In the genomic region with DNA sequence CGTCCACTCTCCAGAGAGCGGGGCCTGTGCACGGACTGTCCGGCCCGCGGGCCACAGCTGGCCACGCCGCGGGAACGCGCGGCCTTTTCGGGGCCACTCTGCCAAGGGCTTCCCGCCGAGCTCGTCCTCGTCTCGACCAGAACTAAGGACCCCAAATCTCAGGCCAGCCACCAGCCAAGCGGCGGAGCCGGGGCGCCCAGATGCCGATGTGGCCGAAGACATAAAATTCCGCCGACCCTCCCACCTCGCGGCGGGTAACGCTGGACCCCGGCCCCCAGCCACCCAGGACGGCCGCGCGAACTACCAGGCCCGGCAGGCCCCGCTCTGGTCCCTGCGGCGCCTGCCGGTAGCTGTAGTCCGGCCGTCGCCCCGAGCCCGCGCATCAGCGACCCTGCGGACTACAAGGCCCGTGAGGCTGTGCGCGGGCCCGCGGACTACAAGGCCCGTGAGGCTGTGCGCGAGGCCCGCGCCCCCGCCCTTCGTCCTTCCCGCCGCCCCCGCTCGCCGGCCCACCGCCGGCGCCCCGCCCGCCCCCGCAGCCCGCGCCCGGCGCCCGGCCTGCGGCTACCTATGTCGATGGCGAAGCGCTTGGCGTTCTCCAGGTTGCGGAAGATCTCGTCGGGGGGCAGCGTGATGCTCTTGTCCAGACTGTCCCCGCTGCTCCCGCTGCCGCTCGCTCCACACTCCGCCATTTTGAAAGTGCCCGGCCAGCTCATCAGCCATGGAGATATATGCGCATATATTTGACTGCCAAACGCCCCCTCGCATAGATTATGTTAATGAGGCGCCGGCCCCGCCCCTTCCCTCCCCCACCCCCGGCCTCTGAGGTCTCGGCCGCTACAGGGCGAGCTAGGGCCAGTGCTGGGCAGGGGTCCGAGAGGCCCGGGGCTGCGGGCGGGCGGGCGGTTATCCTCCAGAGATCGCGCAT, we compare ENCODE assay signal across 8 cellular contexts. TPM values are rescaled to one million over a fixed set of nuclear protein-coding genes. Genes with fewer than 3 reads are reported as not detected.
DNase-seq lines count a peak whose midpoint lies in the region; ATAC-seq, FAIRE-seq and TF ChIP-seq lines count a peak whose summit lies in the region.

A gene (minus strand): TSS at position 701 of the 928 bp plus-strand sequence. CDS start 9 bp downstream, at position 692.

- peak within 1 kb of the TSS; percentile 68 for H3K27ac ChIP-seq in keratinocyte (ENCODE audit: control insufficient read depth, insufficient read depth, low read length)

- no peaks in the 10 kb centered on the region for H3K27me3 ChIP-seq in keratinocyte (ENCODE audit: control insufficient read depth, extremely low read depth, insufficient read depth, low read length)

- H3K9me3 ChIP-seq in keratinocyte (ENCODE audit: control insufficient read depth, low read depth, low read length): no peaks in the 10 kb centered on the region

- peaks cover 3% of the 10 kb centered on the region for H4K20me1 ChIP-seq in keratinocyte (ENCODE audit: control insufficient read depth, extremely low read depth, insufficient read depth, low read length)

- H3K9me1 ChIP-seq in keratinocyte (ENCODE audit: control insufficient read depth, extremely low read depth, insufficient read depth, low read length): no peaks in the 10 kb centered on the region

- DNase-seq in ACHN (peak; percentile 89), NCI-H2227 treated with DMSO at 0.1 percent for 48 hours (lab: John Stamatoyannopoulos, UW) (peak; percentile 88), keratinocyte (ENCODE audit: low read depth, low spot score) (no peak)
- peak; percentile 78 for DNase-seq in activated CD4-positive, CD25-positive, alpha-beta regulatory T cell treated with anti-CD3 and anti-CD28 coated beads, Interleukin-2, amount 50 U/mL, for 16 hours (ENCODE audit: low read depth, low spot score)
- peak; percentile 87 for DNase-seq in central memory CD4-positive, alpha-beta T cell
- peak; percentile 77 to 87 (median 78) for DNase-seq in stimulated activated CD4-positive, alpha-beta T cell treated with anti-CD3 and anti-CD28 coated beads, Interleukin-12 subunit alpha, Interleukin-12 subunit beta, amount 100 ng/mL, for 48 hours (ENCODE audit: low read depth in 2 of 3, low spot score in 1 of 3)

- peak within 1 kb of the TSS; percentile 46 for H2AFZ ChIP-seq in keratinocyte (ENCODE audit: control insufficient read depth, low read length)

- H3K36me3 ChIP-seq in keratinocyte (ENCODE audit: control insufficient read depth in 2 of 2, extremely low read depth in 1 of 2, insufficient read depth in 2 of 2, low read length in 2 of 2): peaks cover 1 to 7% of the 10 kb centered on the region in 2 experiments

- H3K79me2 ChIP-seq in keratinocyte (ENCODE audit: control insufficient read depth, insufficient read depth, low read length): peaks cover 46% of the 10 kb centered on the region

- H3K4me1 ChIP-seq in keratinocyte (ENCODE audit: control insufficient read depth, extremely low read depth, insufficient read depth, low read length): peaks cover 39% of the 10 kb centered on the region

- FAIRE-seq in keratinocyte (lab: Jason Lieb, UNC): no peak

- in situ Hi-C loops in ACHN (cut with HindIII; ENCODE audit: low pct_ligation_motif_present, low pct_unique_long_range_greater_than_20kb, low sequenced_read_pairs): no loop called here

- H3K9ac ChIP-seq in keratinocyte (ENCODE audit: control insufficient read depth, extremely low read depth, insufficient read depth, low read length): peak within 1 kb of the TSS; percentile 87

- ATAC-seq in GM18858 (IDR thresholded peaks at IDR 0.05; ENCODE audit: unreplicated experiment): peak; percentile 78
- ATAC-seq in HG03066 (IDR thresholded peaks at IDR 0.05; ENCODE audit: low read depth, unreplicated experiment): peak; percentile 86

- dilution Hi-C loops in keratinocyte (cut with MboI; ENCODE audit: extremely low pct_ligation_motif_present, low sequenced_read_pairs): no loop called here

- peak within 1 kb of the TSS; percentile 87 to 96 (median 92) for H3K4me3 ChIP-seq in keratinocyte (ENCODE audit: control insufficient read depth in 2 of 3, extremely low read depth in 1 of 3, insufficient read depth in 2 of 3, low read depth in 1 of 3, low read length in 3 of 3)

- no peak for TF ChIP-seq CTCF in keratinocyte (optimal IDR thresholded peaks at IDR 0.05 in 1 of 3, IDR thresholded peaks at IDR 0.05 in 1 of 3, conservative IDR thresholded peaks at IDR 0.05 in 1 of 3; ENCODE audit: extremely low read depth in 1 of 3, insufficient read depth in 2 of 3, low read length in 3 of 3)

- H3K4me2 ChIP-seq in keratinocyte (ENCODE audit: control insufficient read depth, extremely low read depth, insufficient read depth, low read depth, low read length): peak within 1 kb of the TSS; percentile 93

RNA-seq across cellular contexts. Expression of the gene that starts here (rescaled TPM):
- 14.5 to 15.7 TPM (median 14.8 TPM) in 3 replicates for polyA plus RNA-seq in keratinocyte
- 9.0 TPM for polyA plus RNA-seq in keratinocyte (2011; ENCODE audit: low read depth)
- polyA plus RNA-seq in keratinocyte (2011; cell fraction: cytosol; rRNA removed): 5.7 and 7.6 TPM in 2 replicates
- polyA plus RNA-seq in keratinocyte (2011; cell fraction: nucleus; rRNA removed): 27.9 and 28.9 TPM in 2 replicates
- polyA plus RNA-seq in keratinocyte (2012; ENCODE audit: low replicate concordance): 14.0 and 15.0 TPM in 2 replicates
- 13.7 to 21.6 TPM (median 14.6 TPM) in 3 replicates for polyA minus RNA-seq in keratinocyte
- polyA minus RNA-seq in keratinocyte (2011; cell fraction: cytosol; rRNA and poly(A)+ RNA removed): 35.5 TPM
- 17.4 and 21.3 TPM in 2 replicates for polyA minus RNA-seq in keratinocyte (2011; cell fraction: nucleus; rRNA and poly(A)+ RNA removed)
